13 cellular contexts compared by ENCODE assay signal in genomic region chr2:229084467-229084866, GRCh38.
"Had no signal": no experiment of that assay in that cellular context is flagged by ENCODE, and none has a peak within 500 bp of the region (broad histone marks: within the 10 kb centered on the region; RNA-seq: fewer than 3 reads in every experiment).

No MANE protein-coding gene starts in this region.

- H3K4me3 ChIP-seq: SK-N-MC, suprapubic skin, upper lobe of left lung had no signal

- ATAC-seq: activated naive CD8-positive, alpha-beta T cell treated with anti-CD3 and anti-CD28 coated beads, Interleukin-2, amount 50 U/mL, for 24 hours; esophagus mucosa; WTC11 had no signal

- H3K27ac ChIP-seq: SK-N-MC, suprapubic skin had no signal

- H3K27me3 ChIP-seq: suprapubic skin, upper lobe of left lung had no signal

- H3K36me3 ChIP-seq: suprapubic skin, upper lobe of left lung had no signal

- H3K9me3 ChIP-seq: suprapubic skin, upper lobe of left lung had no signal

- DNase-seq: activated CD4-positive, alpha-beta T cell treated with anti-CD3 and anti-CD28 coated beads, Interleukin-2, amount 10 ng/mL, durations not matched to agents 24 days and 14 days; activated naive CD4-positive, alpha-beta T cell; activated naive CD8-positive, alpha-beta T cell treated with anti-CD3 and anti-CD28 coated beads, Interleukin-2, amount 50 U/mL, for 24 hours; hypothalamus; mammary epithelial cell; nephron progenitor cell; stimulated activated CD4-positive, alpha-beta T cell treated with anti-CD3 and anti-CD28 coated beads, Interleukin-12 subunit alpha, Interleukin-12 subunit beta, amount 100 ng/mL, for 4 hours; stimulated activated naive CD4-positive, alpha-beta T cell treated with Interleukin-2 at 50 U/mL for 16 hours; upper lobe of left lung had no signal
